Comparison of ENCODE assay signal across 8 cellular contexts in the genomic region with DNA sequence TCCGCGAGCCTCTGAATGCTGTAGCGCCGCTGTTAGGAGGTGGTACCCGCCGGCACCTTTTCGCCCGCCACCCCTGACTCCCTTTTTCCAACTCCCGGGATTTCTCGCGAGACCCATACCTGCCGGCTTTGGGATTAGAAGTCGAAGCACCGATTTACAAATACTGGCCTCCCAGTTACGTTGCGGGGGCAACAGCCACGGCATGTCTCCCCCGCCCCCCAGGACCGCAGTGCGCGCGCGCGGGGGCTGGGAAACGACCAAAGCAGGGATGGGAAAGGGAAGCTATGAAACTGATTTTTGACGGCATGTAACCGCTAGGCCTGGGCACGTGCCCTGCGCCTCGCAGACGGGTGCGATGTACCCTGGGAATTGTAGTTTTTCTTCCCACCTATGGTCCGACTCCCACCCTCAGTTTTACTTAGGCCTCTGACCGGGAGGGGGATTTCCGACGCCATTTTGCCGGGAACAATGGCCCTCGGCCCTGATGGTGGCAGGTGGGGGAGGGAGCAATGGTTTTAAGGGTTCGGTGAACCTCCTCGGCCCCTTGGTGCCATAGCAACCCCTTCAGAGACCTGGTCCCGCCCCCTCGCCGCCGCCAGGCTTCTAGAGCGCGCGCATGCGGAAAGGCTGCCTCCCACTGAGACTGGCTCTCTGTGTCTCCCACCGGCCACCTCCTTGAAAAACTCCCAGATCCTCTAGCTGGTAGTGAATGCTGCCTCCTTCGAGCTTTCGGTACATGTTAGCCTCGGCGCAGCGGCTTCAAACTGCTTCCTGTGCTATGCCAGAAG. TPM values are rescaled to one million over a fixed set of nuclear protein-coding genes. Genes with fewer than 3 reads are reported as not detected.
A peak's percentile ranks its signal among the peaks of the same experiment; 100 is the strongest.
DNase-seq lines count a peak whose midpoint lies in the region; ATAC-seq and TF ChIP-seq lines count a peak whose summit lies in the region.

No MANE protein-coding gene starts in this region.

- intact Hi-C loops in colonic mucosa (cut with DNase I) = no loop called here

- H3K9me3 ChIP-seq in colonic mucosa = no peaks in the 10 kb centered on the region

- ATAC-seq in GM18519 (IDR thresholded peaks at IDR 0.05; ENCODE audit: low FRiP score, unreplicated experiment) (no peak), GM21717 (IDR thresholded peaks at IDR 0.05; ENCODE audit: unreplicated experiment) (no peak)

- TF ChIP-seq CTCF in colonic mucosa (IDR thresholded peaks at IDR 0.05) = no peak

- H3K27me3 ChIP-seq in colonic mucosa (peaks cover 11% of the 10 kb centered on the region), layer of hippocampus (ENCODE audit: control insufficient read depth, insufficient read depth, low read length) (no peaks in the 10 kb centered on the region)

- peak; percentile 8 for DNase-seq in GM03348 (ENCODE audit: low spot score)
- peak; percentile 61 to 95 (median 89) for DNase-seq in NCI-H1417 (lab: John Stamatoyannopoulos, UW)
- peak; percentile 5 to 10 for DNase-seq in activated CD4-positive, alpha-beta T cell treated with anti-CD3 and anti-CD28 coated beads for 24 hours (ENCODE audit: low read depth in 2 of 2)
- DNase-seq in colonic mucosa = peak; percentile 32
- DNase-seq in stimulated activated CD4-positive, alpha-beta T cell treated with anti-CD3 and anti-CD28 coated beads, Interleukin-1b, Interleukin-23, amount 100 ng/mL, for 4 hours (ENCODE audit: low read depth in 2 of 2) = peak; percentile 22 to 41

- no peaks in the 10 kb centered on the region for H3K4me1 ChIP-seq in colonic mucosa

- H3K36me3 ChIP-seq in colonic mucosa = no peaks in the 10 kb centered on the region

- no peak overlapping the region for H3K9ac ChIP-seq in colonic mucosa (ENCODE audit: low read depth in 2 of 2, low read length in 2 of 2)

- H3K4me3 ChIP-seq in colonic mucosa = peak overlapping the region; percentile 12

- no peak overlapping the region for H3K27ac ChIP-seq in colonic mucosa
- H3K27ac ChIP-seq in layer of hippocampus (ENCODE audit: low read depth, low read length) = peak overlapping the region; percentile 69

RNA-seq across cellular contexts. Expression of a gene that starts 0.8 kb away (rescaled TPM):
- total RNA-seq in colonic mucosa = under 1 TPM; 0.12 to 0.24 TPM

Comparison
In these comparisons a context has a peak if more than half of its experiments do, and no peak if none do; other contexts are left out.
1. DNase-seq: peak in every context shown above with its lines; median percentile 89 in NCI-H1417; 32 in colonic mucosa; 32 in stimulated activated CD4-positive, alpha-beta T cell treated with anti-CD3 and anti-CD28 coated beads, Interleukin-1b, Interleukin-23, amount 100 ng/mL, for 4 hours; 8 in GM03348; 8 in activated CD4-positive, alpha-beta T cell treated with anti-CD3 and anti-CD28 coated beads for 24 hours.